In the genomic region with DNA sequence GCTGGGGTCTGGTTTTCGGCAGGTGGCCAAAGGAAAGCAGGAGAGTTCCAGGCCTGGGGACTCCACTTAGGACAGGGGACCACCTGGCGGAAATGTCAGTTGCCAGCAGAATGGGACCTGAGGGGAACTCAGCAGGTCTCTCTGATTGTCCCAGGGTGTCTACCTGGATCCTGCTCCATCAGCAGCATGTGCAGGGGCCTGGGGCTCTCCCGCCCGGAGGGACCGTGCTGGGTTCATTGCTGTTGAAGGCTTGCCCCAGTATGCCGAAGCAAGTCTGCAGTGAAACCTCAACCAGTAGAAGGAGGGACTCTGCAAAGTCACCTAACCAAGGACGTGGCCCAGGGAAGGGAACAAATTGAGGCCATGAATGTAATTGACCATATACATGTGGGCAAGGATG, we compare ENCODE assay signal across 23 cellular contexts.
"Had no signal": no experiment of that assay in that cellular context is flagged by ENCODE, and none has a peak within 500 bp of the region (broad histone marks: within the 10 kb centered on the region; RNA-seq: fewer than 3 reads in every experiment).

No MANE protein-coding gene starts in this region.

- ATAC-seq: heart left ventricle; naive thymus-derived CD8-positive, alpha-beta T cell; right lobe of liver; stimulated activated naive B cell treated with anti-CD40 and anti-IgM and Interleukin-4, amounts not matched to agents 10 μg/mL and 1 μg/mL and 100 μg/mL, for 72 hours; stimulated activated naive CD8-positive, alpha-beta T cell treated with anti-CD3 and anti-CD28 coated beads, Interleukin-15, Interleukin-2, amounts not matched to agents 100 U/mL and 50 U/mL, for 24 hours had no signal

- DNase-seq: heart left ventricle; hypothalamus; immature natural killer cell; kidney; left ventricle myocardium inferior; mesendoderm; naive thymus-derived CD8-positive, alpha-beta T cell; occipital lobe; right lobe of liver; stimulated activated CD4-positive, alpha-beta T cell treated with anti-CD3 and anti-CD28 coated beads, Interleukin-2, amount 100 ng/mL, for 24 hours; stimulated activated CD4-positive, alpha-beta T cell treated with anti-CD3 and anti-CD28 coated beads, Interleukin-4, amount 100 ng/mL, for 1 hour; stimulated activated naive B cell treated with anti-CD40 and anti-IgM and Interleukin-4, amounts not matched to agents 10 μg/mL and 1 μg/mL and 100 μg/mL, for 72 hours; stimulated activated naive CD8-positive, alpha-beta T cell treated with anti-CD3 and anti-CD28 coated beads, Interleukin-15, Interleukin-2, amounts not matched to agents 100 U/mL and 50 U/mL, for 24 hours; stomach; testis; thyroid gland; uterus had no signal

- H3K4me3 ChIP-seq: heart left ventricle, left ventricle myocardium inferior, lung, right atrium auricular region, right lobe of liver, smooth muscle cell, stomach, testis, thyroid gland, uterus had no signal

- H3K79me2 ChIP-seq: parathyroid adenoma had no signal

- H3K27me3 ChIP-seq: neutrophil, right atrium auricular region, right lobe of liver, testis, thyroid gland, uterus had no signal

- H3K4me2 ChIP-seq: smooth muscle cell had no signal

- H3K27ac ChIP-seq: heart left ventricle, left ventricle myocardium inferior, neutrophil, parathyroid adenoma, right atrium auricular region, right lobe of liver, stomach, testis, thyroid gland, uterus had no signal

- H3K4me1 ChIP-seq: left ventricle myocardium inferior, parathyroid adenoma, right atrium auricular region, right lobe of liver, stomach, testis, thyroid gland, uterus had no signal

- H2AFZ ChIP-seq: parathyroid adenoma had no signal

- H3K36me3 ChIP-seq: heart left ventricle, left ventricle myocardium inferior, neutrophil, right atrium auricular region, right lobe of liver, stomach, thyroid gland, uterus had no signal

- FAIRE-seq: islet of Langerhans had no signal

- H3K9me3 ChIP-seq: heart left ventricle, neutrophil, right atrium auricular region, right lobe of liver, stomach, testis, thyroid gland, uterus had no signal

- H3K9ac ChIP-seq: parathyroid adenoma had no signal
